ENCODE assay signal across 1 cellular context in the genomic region with DNA sequence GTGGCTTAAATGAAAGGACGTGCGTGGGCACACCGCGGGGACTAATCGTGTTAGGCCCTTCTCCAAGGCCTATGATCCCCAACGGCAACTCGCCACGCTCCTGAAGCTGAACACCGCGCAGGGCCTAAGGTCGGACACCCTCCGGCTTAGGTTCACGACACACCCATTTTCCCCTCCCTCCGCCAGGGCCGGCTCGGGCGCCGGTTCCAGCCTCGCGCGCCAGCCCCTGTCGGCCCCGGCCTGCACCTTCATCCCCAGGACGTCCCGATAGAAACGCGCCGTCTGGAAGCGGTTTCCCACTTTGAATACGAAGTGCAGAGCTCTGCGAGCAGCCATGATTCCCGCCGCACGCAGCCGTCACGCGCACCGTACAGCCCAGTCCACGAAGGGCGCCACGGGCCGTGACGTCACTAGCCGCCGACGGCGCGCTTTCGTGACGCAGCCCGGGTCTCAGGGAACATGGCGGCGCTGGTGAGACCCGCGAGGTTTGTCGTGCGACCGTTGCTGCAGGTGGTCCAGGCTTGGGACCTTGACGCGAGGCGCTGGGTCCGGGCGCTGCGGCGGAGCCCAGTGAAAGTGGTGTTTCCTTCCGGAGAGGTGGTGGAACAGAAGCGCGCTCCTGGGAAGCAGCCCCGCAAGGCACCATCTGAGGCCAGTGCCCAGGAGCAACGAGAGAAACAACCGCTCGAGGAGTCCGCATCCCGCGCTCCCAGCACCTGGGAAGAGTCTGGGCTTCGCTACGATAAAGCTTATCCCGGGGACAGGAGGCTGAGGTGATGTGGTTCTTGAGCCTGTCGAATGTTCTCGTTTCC.
TF ChIP-seq lines count a peak whose summit lies in the region.

A gene with protein sequence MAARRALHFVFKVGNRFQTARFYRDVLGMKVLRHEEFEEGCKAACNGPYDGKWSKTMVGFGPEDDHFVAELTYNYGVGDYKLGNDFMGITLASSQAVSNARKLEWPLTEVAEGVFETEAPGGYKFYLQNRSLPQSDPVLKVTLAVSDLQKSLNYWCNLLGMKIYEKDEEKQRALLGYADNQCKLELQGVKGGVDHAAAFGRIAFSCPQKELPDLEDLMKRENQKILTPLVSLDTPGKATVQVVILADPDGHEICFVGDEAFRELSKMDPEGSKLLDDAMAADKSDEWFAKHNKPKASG (minus strand): TSS at position 361 of the 812 bp plus-strand sequence. CDS start 25 bp downstream, at position 336.
A gene with protein sequence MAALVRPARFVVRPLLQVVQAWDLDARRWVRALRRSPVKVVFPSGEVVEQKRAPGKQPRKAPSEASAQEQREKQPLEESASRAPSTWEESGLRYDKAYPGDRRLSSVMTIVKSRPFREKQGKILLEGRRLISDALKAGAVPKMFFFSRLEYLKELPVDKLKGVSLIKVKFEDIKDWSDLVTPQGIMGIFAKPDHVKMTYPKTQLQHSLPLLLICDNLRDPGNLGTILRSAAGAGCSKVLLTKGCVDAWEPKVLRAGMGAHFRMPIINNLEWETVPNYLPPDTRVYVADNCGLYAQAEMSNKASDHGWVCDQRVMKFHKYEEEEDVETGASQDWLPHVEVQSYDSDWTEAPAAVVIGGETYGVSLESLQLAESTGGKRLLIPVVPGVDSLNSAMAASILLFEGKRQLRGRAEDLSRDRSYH (plus strand): TSS at position 434 of the 812 bp plus-strand sequence. CDS start 26 bp downstream, at position 460.

TF ChIP-seq in GM12878, 131 proteins besides CTCF, POLR2A, EP300 and RAD21 (continued from another document):
- TF ChIP-seq SMC3 (IDR thresholded peaks at IDR 0.05; ENCODE audit: borderline replicate concordance, low read length) (no peak), ESRRA (IDR thresholded peaks at IDR 0.05; ENCODE audit: low read length) (no peak), TARDBP (IDR thresholded peaks at IDR 0.05; ENCODE audit: borderline replicate concordance) (peak; percentile 66; the same call in 1 of the 2 replicates), SPI1 (IDR thresholded peaks at IDR 0.05; ENCODE audit: borderline replicate concordance, insufficient read depth, low read depth, low read length) (no peak)
